In genomic region chr19:43983544-43983911, GRCh38 we compare ENCODE assay signal across 1 cellular context.
TF ChIP-seq lines count a peak whose summit lies in the region.

No MANE protein-coding gene starts in this region.

TF ChIP-seq in HepG2, 621 proteins besides CTCF, POLR2A, EP300 and RAD21:
- TF ChIP-seq ZNF253 (CRISPR knock-in tag; IDR thresholded peaks at IDR 0.05; ENCODE audit: borderline replicate concordance) (no peak), ZFAT (CRISPR knock-in tag; conservative IDR thresholded peaks at IDR 0.05) (no peak), CBX2 (IDR thresholded peaks at IDR 0.05; ENCODE audit: low read depth, low read length) (no peak), CBX2 (CRISPR knock-in tag; IDR thresholded peaks at IDR 0.05; ENCODE audit: low read depth) (no peak), PAX8 (CRISPR knock-in tag; IDR thresholded peaks at IDR 0.05; ENCODE audit: borderline replicate concordance) (no peak), ZNF598 (CRISPR knock-in tag; IDR thresholded peaks at IDR 0.05; ENCODE audit: borderline replicate concordance) (no peak), ATRX (CRISPR knock-in tag; IDR thresholded peaks at IDR 0.05; ENCODE audit: borderline replicate concordance) (no peak), CEBPG (CRISPR knock-in tag; IDR thresholded peaks at IDR 0.05) (no peak), ZNF343 (CRISPR knock-in tag; IDR thresholded peaks at IDR 0.05) (no peak), ZNF430 (CRISPR knock-in tag; IDR thresholded peaks at IDR 0.05) (no peak)
